Comparison of ENCODE assay signal across 18 cellular contexts in genomic region chr13:98216711-98217110, GRCh38. TPM values are rescaled to one million over a fixed set of nuclear protein-coding genes. Genes with fewer than 3 reads are reported as not detected.
DNase-seq lines count a peak whose midpoint lies in the region; ATAC-seq and TF ChIP-seq lines count a peak whose summit lies in the region.
"Had no signal": no experiment of that assay in that cellular context is flagged by ENCODE, and none has a peak within 500 bp of the region (broad histone marks: within the 10 kb centered on the region; RNA-seq: fewer than 3 reads in every experiment).

No MANE protein-coding gene starts in this region.

- peaks cover 48% of the 10 kb centered on the region for H3K4me1 Mint-ChIP-seq in progenitor cell of endocrine pancreas (ENCODE audit: low read depth)
- H3K4me1 Mint-ChIP-seq: activated naive CD4-positive, alpha-beta T cell treated with anti-CD3 and anti-CD28 coated beads, Interleukin-2, amount 50 U/mL, for 24 hours; CD4-positive, CD25-positive, alpha-beta regulatory T cell; naive thymus-derived CD8-positive, alpha-beta T cell had no signal

- no peak overlapping the region for H3K4me3 Mint-ChIP-seq in progenitor cell of endocrine pancreas (ENCODE audit: low read depth)
- H3K4me3 Mint-ChIP-seq: activated naive CD4-positive, alpha-beta T cell treated with anti-CD3 and anti-CD28 coated beads, Interleukin-2, amount 50 U/mL, for 24 hours; naive thymus-derived CD8-positive, alpha-beta T cell had no signal

- TF ChIP-seq CTCF in choroid plexus epithelial cell (conservative IDR thresholded peaks at IDR 0.05; ENCODE audit: low read depth, low read length) (no peak), progenitor cell of endocrine pancreas (IDR thresholded peaks at IDR 0.05; ENCODE audit: unreplicated experiment) (no peak)

- no peaks in the 10 kb centered on the region for H3K27me3 Mint-ChIP-seq in progenitor cell of endocrine pancreas

- H3K9me3 Mint-ChIP-seq in progenitor cell of endocrine pancreas (ENCODE audit: low read depth) = peaks cover under 1% of the 10 kb centered on the region
- H3K9me3 Mint-ChIP-seq: activated naive CD4-positive, alpha-beta T cell treated with anti-CD3 and anti-CD28 coated beads, Interleukin-2, amount 50 U/mL, for 24 hours had no signal

- no peak overlapping the region for H3K4me3 ChIP-seq in choroid plexus epithelial cell (ENCODE audit: low read depth, low read length)
- H3K4me3 ChIP-seq: MG63, uterus had no signal

- DNase-seq in choroid plexus epithelial cell (ENCODE audit: low read depth) = peak; percentile 74
- no peak for DNase-seq in progenitor cell of endocrine pancreas (ENCODE audit: low spot score, unreplicated experiment)
- no peak for DNase-seq in posterior cingulate gyrus
- no peak for DNase-seq in activated gamma-delta T cell treated with Interleukin-2 at 50 U/mL for 16 hours
- no peak for DNase-seq in GDM1 (lab: John Stamatoyannopoulos, UW)
- DNase-seq: CD4-positive, CD25-positive, alpha-beta regulatory T cell; cerebellar nuclear complex; erythroblast; naive thymus-derived CD8-positive, alpha-beta T cell had no signal

- ATAC-seq in GM19372 (IDR thresholded peaks at IDR 0.05; ENCODE audit: low read depth, unreplicated experiment) (peak; percentile 63), HG02884 (IDR thresholded peaks at IDR 0.05; ENCODE audit: unreplicated experiment) (peak; percentile 54)
- ATAC-seq: naive thymus-derived CD8-positive, alpha-beta T cell; right cardiac atrium had no signal

- H3K27ac Mint-ChIP-seq in progenitor cell of endocrine pancreas = peak overlapping the region; percentile 67
- H3K27ac Mint-ChIP-seq: activated naive CD4-positive, alpha-beta T cell treated with anti-CD3 and anti-CD28 coated beads, Interleukin-2, amount 50 U/mL, for 24 hours; CD4-positive, CD25-positive, alpha-beta regulatory T cell; naive thymus-derived CD8-positive, alpha-beta T cell had no signal

- intact Hi-C loops in posterior cingulate gyrus (cut with DNase I) = no loop called here

- peaks cover 24% of the 10 kb centered on the region for H3K36me3 Mint-ChIP-seq in progenitor cell of endocrine pancreas (ENCODE audit: insufficient read depth)
- H3K36me3 Mint-ChIP-seq: activated naive CD4-positive, alpha-beta T cell treated with anti-CD3 and anti-CD28 coated beads, Interleukin-2, amount 50 U/mL, for 24 hours; CD4-positive, CD25-positive, alpha-beta regulatory T cell; naive thymus-derived CD8-positive, alpha-beta T cell had no signal

RNA-seq across cellular contexts. Expression of gene RNF113B, which starts 39.6 kb away (rescaled TPM):
- total RNA-seq in progenitor cell of endocrine pancreas = not detected in 2 replicates
- total RNA-seq: CD4-positive, CD25-positive, alpha-beta regulatory T cell; G401; left cardiac atrium; naive thymus-derived CD8-positive, alpha-beta T cell; OCI-LY7; right cardiac atrium; uterus had no signal
